In the genomic region with DNA sequence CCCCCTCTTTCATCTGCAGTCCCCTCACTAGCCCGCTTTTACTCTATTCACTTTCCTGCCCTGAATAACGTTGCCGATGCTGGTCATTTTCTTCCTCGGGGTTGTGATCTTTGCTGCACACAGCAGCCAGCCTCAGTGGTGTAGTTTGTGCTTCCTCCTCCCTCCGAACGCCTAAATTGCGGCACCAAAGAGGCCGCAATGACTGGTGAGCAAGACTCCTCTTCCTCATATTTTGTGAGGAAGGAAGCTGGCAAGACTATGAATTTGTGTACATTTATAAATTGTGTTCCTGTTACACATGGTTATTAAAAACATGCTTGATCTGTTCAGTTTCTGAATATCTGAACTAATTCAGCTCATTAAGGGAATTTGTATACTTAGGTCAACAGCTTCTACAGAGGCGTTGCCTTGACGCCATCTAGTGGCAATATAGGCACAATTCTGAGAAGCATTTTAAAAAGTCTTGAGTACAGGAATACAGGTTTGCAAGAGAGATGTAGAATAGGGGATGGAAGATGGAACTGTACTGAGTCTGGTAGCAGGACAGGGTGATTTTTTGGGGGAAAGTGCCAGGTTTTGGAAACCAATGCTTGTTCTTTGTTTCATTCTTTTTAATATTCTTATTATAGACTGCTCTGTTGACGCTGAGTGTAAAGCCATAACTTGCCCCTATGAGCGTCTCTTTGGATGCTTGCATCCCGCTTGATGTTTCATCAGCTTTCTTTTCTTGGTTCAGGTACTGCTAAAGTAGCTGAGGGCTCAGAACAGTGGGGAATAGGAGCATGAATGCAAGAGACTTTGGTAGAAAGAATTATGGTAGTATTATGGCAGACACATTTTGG, we compare ENCODE assay signal across 1 cellular context.
TF ChIP-seq lines count a peak whose summit lies in the region.

No MANE protein-coding gene starts in this region.

TF ChIP-seq in GM23338, 12 proteins besides CTCF, POLR2A, EP300 and RAD21:
- TF ChIP-seq, protein P1, sequence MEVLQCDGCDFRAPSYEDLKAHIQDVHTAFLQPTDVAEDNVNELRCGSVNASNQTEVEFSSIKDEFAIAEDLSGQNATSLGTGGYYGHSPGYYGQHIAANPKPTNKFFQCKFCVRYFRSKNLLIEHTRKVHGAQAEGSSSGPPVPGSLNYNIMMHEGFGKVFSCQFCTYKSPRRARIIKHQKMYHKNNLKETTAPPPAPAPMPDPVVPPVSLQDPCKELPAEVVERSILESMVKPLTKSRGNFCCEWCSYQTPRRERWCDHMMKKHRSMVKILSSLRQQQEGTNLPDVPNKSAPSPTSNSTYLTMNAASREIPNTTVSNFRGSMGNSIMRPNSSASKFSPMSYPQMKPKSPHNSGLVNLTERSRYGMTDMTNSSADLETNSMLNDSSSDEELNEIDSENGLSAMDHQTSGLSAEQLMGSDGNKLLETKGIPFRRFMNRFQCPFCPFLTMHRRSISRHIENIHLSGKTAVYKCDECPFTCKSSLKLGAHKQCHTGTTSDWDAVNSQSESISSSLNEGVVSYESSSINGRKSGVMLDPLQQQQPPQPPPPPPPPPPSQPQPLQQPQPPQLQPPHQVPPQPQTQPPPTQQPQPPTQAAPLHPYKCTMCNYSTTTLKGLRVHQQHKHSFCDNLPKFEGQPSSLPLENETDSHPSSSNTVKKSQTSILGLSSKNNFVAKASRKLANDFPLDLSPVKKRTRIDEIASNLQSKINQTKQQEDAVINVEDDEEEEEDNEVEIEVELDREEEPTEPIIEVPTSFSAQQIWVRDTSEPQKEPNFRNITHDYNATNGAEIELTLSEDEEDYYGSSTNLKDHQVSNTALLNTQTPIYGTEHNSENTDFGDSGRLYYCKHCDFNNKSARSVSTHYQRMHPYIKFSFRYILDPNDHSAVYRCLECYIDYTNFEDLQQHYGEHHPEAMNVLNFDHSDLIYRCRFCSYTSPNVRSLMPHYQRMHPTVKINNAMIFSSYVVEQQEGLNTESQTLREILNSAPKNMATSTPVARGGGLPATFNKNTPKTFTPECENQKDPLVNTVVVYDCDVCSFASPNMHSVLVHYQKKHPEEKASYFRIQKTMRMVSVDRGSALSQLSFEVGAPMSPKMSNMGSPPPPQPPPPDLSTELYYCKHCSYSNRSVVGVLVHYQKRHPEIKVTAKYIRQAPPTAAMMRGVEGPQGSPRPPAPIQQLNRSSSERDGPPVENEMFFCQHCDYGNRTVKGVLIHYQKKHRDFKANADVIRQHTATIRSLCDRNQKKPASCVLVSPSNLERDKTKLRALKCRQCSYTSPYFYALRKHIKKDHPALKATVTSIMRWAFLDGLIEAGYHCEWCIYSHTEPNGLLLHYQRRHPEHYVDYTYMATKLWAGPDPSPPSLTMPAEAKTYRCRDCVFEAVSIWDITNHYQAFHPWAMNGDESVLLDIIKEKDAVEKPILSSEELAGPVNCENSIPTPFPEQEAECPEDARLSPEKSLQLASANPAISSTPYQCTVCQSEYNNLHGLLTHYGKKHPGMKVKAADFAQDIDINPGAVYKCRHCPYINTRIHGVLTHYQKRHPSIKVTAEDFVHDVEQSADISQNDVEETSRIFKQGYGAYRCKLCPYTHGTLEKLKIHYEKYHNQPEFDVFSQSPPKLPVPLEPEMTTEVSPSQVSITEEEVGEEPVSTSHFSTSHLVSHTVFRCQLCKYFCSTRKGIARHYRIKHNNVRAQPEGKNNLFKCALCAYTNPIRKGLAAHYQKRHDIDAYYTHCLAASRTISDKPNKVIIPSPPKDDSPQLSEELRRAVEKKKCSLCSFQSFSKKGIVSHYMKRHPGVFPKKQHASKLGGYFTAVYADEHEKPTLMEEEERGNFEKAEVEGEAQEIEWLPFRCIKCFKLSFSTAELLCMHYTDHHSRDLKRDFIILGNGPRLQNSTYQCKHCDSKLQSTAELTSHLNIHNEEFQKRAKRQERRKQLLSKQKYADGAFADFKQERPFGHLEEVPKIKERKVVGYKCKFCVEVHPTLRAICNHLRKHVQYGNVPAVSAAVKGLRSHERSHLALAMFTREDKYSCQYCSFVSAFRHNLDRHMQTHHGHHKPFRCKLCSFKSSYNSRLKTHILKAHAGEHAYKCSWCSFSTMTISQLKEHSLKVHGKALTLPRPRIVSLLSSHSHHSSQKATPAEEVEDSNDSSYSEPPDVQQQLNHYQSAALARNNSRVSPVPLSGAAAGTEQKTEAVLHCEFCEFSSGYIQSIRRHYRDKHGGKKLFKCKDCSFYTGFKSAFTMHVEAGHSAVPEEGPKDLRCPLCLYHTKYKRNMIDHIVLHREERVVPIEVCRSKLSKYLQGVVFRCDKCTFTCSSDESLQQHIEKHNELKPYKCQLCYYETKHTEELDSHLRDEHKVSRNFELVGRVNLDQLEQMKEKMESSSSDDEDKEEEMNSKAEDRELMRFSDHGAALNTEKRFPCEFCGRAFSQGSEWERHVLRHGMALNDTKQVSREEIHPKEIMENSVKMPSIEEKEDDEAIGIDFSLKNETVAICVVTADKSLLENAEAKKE (CRISPR knock-in tag; IDR thresholded peaks at IDR 0.05), result no peak
- TF ChIP-seq, protein P2, sequence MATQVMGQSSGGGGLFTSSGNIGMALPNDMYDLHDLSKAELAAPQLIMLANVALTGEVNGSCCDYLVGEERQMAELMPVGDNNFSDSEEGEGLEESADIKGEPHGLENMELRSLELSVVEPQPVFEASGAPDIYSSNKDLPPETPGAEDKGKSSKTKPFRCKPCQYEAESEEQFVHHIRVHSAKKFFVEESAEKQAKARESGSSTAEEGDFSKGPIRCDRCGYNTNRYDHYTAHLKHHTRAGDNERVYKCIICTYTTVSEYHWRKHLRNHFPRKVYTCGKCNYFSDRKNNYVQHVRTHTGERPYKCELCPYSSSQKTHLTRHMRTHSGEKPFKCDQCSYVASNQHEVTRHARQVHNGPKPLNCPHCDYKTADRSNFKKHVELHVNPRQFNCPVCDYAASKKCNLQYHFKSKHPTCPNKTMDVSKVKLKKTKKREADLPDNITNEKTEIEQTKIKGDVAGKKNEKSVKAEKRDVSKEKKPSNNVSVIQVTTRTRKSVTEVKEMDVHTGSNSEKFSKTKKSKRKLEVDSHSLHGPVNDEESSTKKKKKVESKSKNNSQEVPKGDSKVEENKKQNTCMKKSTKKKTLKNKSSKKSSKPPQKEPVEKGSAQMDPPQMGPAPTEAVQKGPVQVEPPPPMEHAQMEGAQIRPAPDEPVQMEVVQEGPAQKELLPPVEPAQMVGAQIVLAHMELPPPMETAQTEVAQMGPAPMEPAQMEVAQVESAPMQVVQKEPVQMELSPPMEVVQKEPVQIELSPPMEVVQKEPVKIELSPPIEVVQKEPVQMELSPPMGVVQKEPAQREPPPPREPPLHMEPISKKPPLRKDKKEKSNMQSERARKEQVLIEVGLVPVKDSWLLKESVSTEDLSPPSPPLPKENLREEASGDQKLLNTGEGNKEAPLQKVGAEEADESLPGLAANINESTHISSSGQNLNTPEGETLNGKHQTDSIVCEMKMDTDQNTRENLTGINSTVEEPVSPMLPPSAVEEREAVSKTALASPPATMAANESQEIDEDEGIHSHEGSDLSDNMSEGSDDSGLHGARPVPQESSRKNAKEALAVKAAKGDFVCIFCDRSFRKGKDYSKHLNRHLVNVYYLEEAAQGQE (IDR thresholded peaks at IDR 0.05; ENCODE audit: unreplicated experiment), result no peak
- no peak for TF ChIP-seq STAT1 (IDR thresholded peaks at IDR 0.05; ENCODE audit: unreplicated experiment)
- no peak for TF ChIP-seq EZH2phosphoT487 (IDR thresholded peaks at IDR 0.05; ENCODE audit: unreplicated experiment)
- TF ChIP-seq NANOG (IDR thresholded peaks at IDR 0.05; ENCODE audit: borderline replicate concordance), result no peak
- TF ChIP-seq, protein P3, sequence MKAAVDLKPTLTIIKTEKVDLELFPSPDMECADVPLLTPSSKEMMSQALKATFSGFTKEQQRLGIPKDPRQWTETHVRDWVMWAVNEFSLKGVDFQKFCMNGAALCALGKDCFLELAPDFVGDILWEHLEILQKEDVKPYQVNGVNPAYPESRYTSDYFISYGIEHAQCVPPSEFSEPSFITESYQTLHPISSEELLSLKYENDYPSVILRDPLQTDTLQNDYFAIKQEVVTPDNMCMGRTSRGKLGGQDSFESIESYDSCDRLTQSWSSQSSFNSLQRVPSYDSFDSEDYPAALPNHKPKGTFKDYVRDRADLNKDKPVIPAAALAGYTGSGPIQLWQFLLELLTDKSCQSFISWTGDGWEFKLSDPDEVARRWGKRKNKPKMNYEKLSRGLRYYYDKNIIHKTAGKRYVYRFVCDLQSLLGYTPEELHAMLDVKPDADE (IDR thresholded peaks at IDR 0.05), result no peak
- TF ChIP-seq ZNF114 (CRISPR knock-in tag; IDR thresholded peaks at IDR 0.05), result no peak
- TF ChIP-seq ZNF331 (CRISPR knock-in tag; IDR thresholded peaks at IDR 0.05; ENCODE audit: low read depth), result no peak
- no peak for TF ChIP-seq CREB1 (CRISPR knock-in tag; IDR thresholded peaks at IDR 0.05; ENCODE audit: low read depth)
- no peak for TF ChIP-seq POLR2AphosphoS5 (IDR thresholded peaks at IDR 0.05; ENCODE audit: low read depth)
